Comparison of ENCODE assay signal across 8 cellular contexts in genomic region chr5:173329370-173330150, GRCh38. TPM values are rescaled to one million over a fixed set of nuclear protein-coding genes. Genes with fewer than 3 reads are reported as not detected.
A peak's percentile ranks its signal among the peaks of the same experiment; 100 is the strongest.
DNase-seq lines count a peak whose midpoint lies in the region; ATAC-seq and TF ChIP-seq lines count a peak whose summit lies in the region.

No MANE protein-coding gene starts in this region.

- H3K27me3 Mint-ChIP-seq in CD4-positive, alpha-beta T cell = peaks cover 81% of the 10 kb centered on the region

- H3K4me3 ChIP-seq in MG63 (peak overlapping the region; percentile 93), adipocyte (ENCODE audit: low read length) (peak overlapping the region; percentile 84), right lobe of liver (peak overlapping the region in 2 of 3 donors; percentile 7 to 39), thyroid gland (replicated peaks in 1 of 3) (peak overlapping the region in 2 of 3 donors; percentile 29)

- H3K4me1 Mint-ChIP-seq in CD4-positive, alpha-beta T cell (ENCODE audit: low read depth) = peaks cover 24% of the 10 kb centered on the region

- H3K9ac ChIP-seq in adipocyte (ENCODE audit: low read length) = peak overlapping the region; percentile 90

- ATAC-seq in CD4-positive, alpha-beta T cell (ENCODE audit: poor library complexity) = no peak
- peak; percentile 45 for ATAC-seq in GM19463 (IDR thresholded peaks at IDR 0.05; ENCODE audit: unreplicated experiment)
- ATAC-seq in right lobe of liver = peak in 1 of 4 donors; percentile 16
- no peak for ATAC-seq in GM18519 (IDR thresholded peaks at IDR 0.05; ENCODE audit: low FRiP score, unreplicated experiment)

- CTCF ChIA-PET in CD4-positive, alpha-beta T cell (lab: Charles Lee) = no interaction called here

- no peaks in the 10 kb centered on the region for H3K9me3 Mint-ChIP-seq in CD4-positive, alpha-beta T cell

- H3K4me1 ChIP-seq in adipocyte (ENCODE audit: control insufficient read depth, insufficient read depth, low read length) (peaks cover 29% of the 10 kb centered on the region), right lobe of liver (peaks cover 0 to 20% (median 0%) of the 10 kb centered on the region in 4 donors), thyroid gland (peaks cover 23 to 31% of the 10 kb centered on the region in 2 donors)

- H3K27ac Mint-ChIP-seq in CD4-positive, alpha-beta T cell = no peak overlapping the region

- 1% methylated on average over 18 of the region's 76 CpGs for WGBS in right lobe of liver (ENCODE audit: insufficient coverage, low coverage, low lambda C conversion rate, missing lambda C conversion rate)
- 1 to 6% methylated on average over 29 to 33 of the region's 76 CpGs for WGBS in thyroid gland, 2 donors

- peaks cover 68% of the 10 kb centered on the region for H3K27me3 ChIP-seq in CD4-positive, alpha-beta T cell (ENCODE audit: control insufficient read depth, insufficient read depth, low read length)
- H3K27me3 ChIP-seq in MG63 (no peaks in the 10 kb centered on the region), adipocyte (replicated peaks; ENCODE audit: control insufficient read depth, insufficient read depth, low read length) (no peaks in the 10 kb centered on the region), right lobe of liver (peaks cover 0 to 17% of the 10 kb centered on the region in 2 donors), thyroid gland (no peaks in the 10 kb centered on the region)

- TF ChIP-seq POLR2A in right lobe of liver (IDR thresholded peaks at IDR 0.05) = no peak
- no peak for TF ChIP-seq POLR2A in thyroid gland (IDR thresholded peaks at IDR 0.05)

- POLR2A ChIA-PET in CD4-positive, alpha-beta T cell (lab: Charles Lee) = no interaction called here

- no peak overlapping the region for H3K27ac ChIP-seq in CD4-positive, alpha-beta T cell (ENCODE audit: low read depth, low read length)
- H3K27ac ChIP-seq in right lobe of liver = peak overlapping the region in 1 of 3 donors; percentile 26
- no peak overlapping the region for H3K27ac ChIP-seq in thyroid gland

- peaks cover 34% of the 10 kb centered on the region for H3K36me3 ChIP-seq in MG63
- H3K36me3 ChIP-seq in adipocyte (ENCODE audit: control insufficient read depth, insufficient read depth, low read length, severe bottlenecking) = peaks cover 10% of the 10 kb centered on the region
- no peaks in the 10 kb centered on the region for H3K36me3 ChIP-seq in right lobe of liver
- no peaks in the 10 kb centered on the region for H3K36me3 ChIP-seq in thyroid gland

- H3K9me3 ChIP-seq in CD4-positive, alpha-beta T cell (ENCODE audit: control insufficient read depth, low read length) = no peaks in the 10 kb centered on the region
- no peaks in the 10 kb centered on the region for H3K9me3 ChIP-seq in MG63
- H3K9me3 ChIP-seq in adipocyte (ENCODE audit: control insufficient read depth, low read length) = no peaks in the 10 kb centered on the region
- H3K9me3 ChIP-seq in right lobe of liver = no peaks in the 10 kb centered on the region
- no peaks in the 10 kb centered on the region for H3K9me3 ChIP-seq in thyroid gland

- intact Hi-C loops in CD4-positive, alpha-beta T cell (cut with DNase I, micrococcal nuclease) = loop anchor here (5.0 to 10.0 kb wide), 3 partner anchors 352 to 615 kb away; no protein-coding TSS in a partner anchor
- intact Hi-C loops in right lobe of liver (cut with DNase I) (loop anchor here (5.0 kb wide), 1 partner anchor 32 kb away; no protein-coding TSS in a partner anchor), thyroid gland (cut with DNase I) (no loop called here)

- H3K36me3 Mint-ChIP-seq in CD4-positive, alpha-beta T cell (ENCODE audit: low read depth) = no peaks in the 10 kb centered on the region

- DNase-seq in CD4-positive, alpha-beta T cell = no peak
- peak; percentile 61 for DNase-seq in MG63
- DNase-seq in adipocyte (ENCODE audit: low read depth) = peak; percentile 78
- peak in 1 of 3 donors; percentile 66 for DNase-seq in right lobe of liver
- peak; percentile 23 to 33 for DNase-seq in thyroid gland
- no peak for DNase-seq in mesenteric fat pad (ENCODE audit: low spot score)

- H3K4me3 Mint-ChIP-seq in CD4-positive, alpha-beta T cell = peak overlapping the region; percentile 34

- TF ChIP-seq CTCF in CD4-positive, alpha-beta T cell (IDR thresholded peaks at IDR 0.05) = no peak
- TF ChIP-seq CTCF in right lobe of liver (IDR thresholded peaks at IDR 0.05) = no peak
- TF ChIP-seq CTCF in thyroid gland (IDR thresholded peaks at IDR 0.05) = no peak

RNA-seq across cellular contexts. Expression of gene STC2, which starts 1.3 kb away (rescaled TPM):
- total RNA-seq in CD4-positive, alpha-beta T cell = not detected
- total RNA-seq in MG63 (2014; rRNA removed; shearing (Covaris generic); ENCODE audit: low replicate concordance) = 65.2 and 103 TPM in 2 replicates
- total RNA-seq in right lobe of liver = 10 to 100 TPM in 1 of 6 experiments, 1 to 10 TPM in 2, under 1 TPM in 1, not detected in 2; 0.20 to 18.8 (median 3.4) TPM
- total RNA-seq in thyroid gland = 10 to 100 TPM in 2 of 4 donors, 1 to 10 TPM in 2; 3.8 to 12.0 (median 8.7) TPM
- total RNA-seq in mesenteric fat pad = 15.5 TPM

Comparison
In these comparisons a context has a peak if more than half of its experiments do, and no peak if none do; other contexts are left out.
1. DNase-seq: peak in MG63 (single experiment), adipocyte (single experiment) and thyroid gland (2 of 2); none in CD4-positive, alpha-beta T cell (0 of 10) and mesenteric fat pad (single experiment).
2. H3K4me3 ChIP-seq: peak in every context shown above with its lines; median percentile 93 in MG63; 84 in adipocyte; 29 in thyroid gland; 23 in right lobe of liver.